23 cellular contexts compared by ENCODE assay signal in genomic region chr16:47660540-47660939, GRCh38.
DNase-seq lines count a peak whose midpoint lies in the region; ATAC-seq, FAIRE-seq and TF ChIP-seq lines count a peak whose summit lies in the region.
"Had no signal": no experiment of that assay in that cellular context is flagged by ENCODE, and none has a peak within 500 bp of the region (broad histone marks: within the 10 kb centered on the region; RNA-seq: fewer than 3 reads in every experiment).

No MANE protein-coding gene starts in this region.

- H2AFZ ChIP-seq in OCI-LY1 (ENCODE audit: low read length): no peak overlapping the region
- H2AFZ ChIP-seq in H1 (ENCODE audit: low read length): no peak overlapping the region
- H2AFZ ChIP-seq: GM23248, PC-9 had no signal

- H3K4me2 ChIP-seq in OCI-LY1 (ENCODE audit: low read length) (no peak overlapping the region), H1 (ENCODE audit: insufficient read depth in 1 of 2, low read depth in 2 of 2, low read length in 2 of 2) (no peak overlapping the region)
- H3K4me2 ChIP-seq: PC-9 had no signal

- H3K56ac ChIP-seq in H1 (replicated peaks; ENCODE audit: insufficient read length, low read depth, low read length): no peak overlapping the region

- H3K36me3 ChIP-seq in OCI-LY1 (ENCODE audit: insufficient read depth, low read length): peaks cover 18% of the 10 kb centered on the region; the same call in 1 of the 2 replicates
- peaks cover 0 to 4% (median 0%) of the 10 kb centered on the region in 4 experiments; a peak in 1 of 8 replicates for H3K36me3 ChIP-seq in H1 (ENCODE audit: control insufficient read depth in 2 of 4, insufficient read depth in 4 of 4, low read length in 3 of 4)
- peaks cover 14% of the 10 kb centered on the region for H3K36me3 ChIP-seq in HAP-1 (replicated peaks)
- peaks cover 3 to 4% of the 10 kb centered on the region in 2 donors for H3K36me3 ChIP-seq in aorta (ENCODE audit: control insufficient read depth in 1 of 2, insufficient read depth in 2 of 2, low read length in 1 of 2)
- peaks cover 4 to 56% (median 16%) of the 10 kb centered on the region in 4 donors for H3K36me3 ChIP-seq in sigmoid colon
- H3K36me3 ChIP-seq: SJCRH30 had no signal

- in situ Hi-C loops in HAP-1 (cut with MboI; ENCODE audit: low sequenced_read_pairs): no loop called here

- no peak overlapping the region for H4K5ac ChIP-seq in H1 (ENCODE audit: insufficient read length, low read depth, low read length)

- H3K79me1 ChIP-seq in H1 (ENCODE audit: low read depth, low read length): no peaks in the 10 kb centered on the region

- no peak overlapping the region for H3K4me3 ChIP-seq in OCI-LY1 (ENCODE audit: low read depth, low read length, poor library complexity, severe bottlenecking)
- no peak overlapping the region for H3K4me3 ChIP-seq in H1 (ENCODE audit: extremely low read depth in 1 of 4, insufficient read depth in 2 of 4, low read depth in 3 of 4, low read length in 4 of 4)
- H3K4me3 ChIP-seq in HAP-1: no peak overlapping the region
- H3K4me3 ChIP-seq in aorta (ENCODE audit: low read length in 2 of 2): no peak overlapping the region
- H3K4me3 ChIP-seq in sigmoid colon: no peak overlapping the region
- H3K4me3 ChIP-seq: GM12878, GM23248, PC-9, SJCRH30 had no signal

- H2BK120ac ChIP-seq in H1 (replicated peaks; ENCODE audit: low read depth, low read length): no peak overlapping the region

- TF ChIP-seq POLR2A in H1 (IDR thresholded peaks at IDR 0.05; ENCODE audit: control extremely low read depth in 1 of 2, low read depth in 2 of 2, low read length in 2 of 2): no peak
- no peak for TF ChIP-seq POLR2A in sigmoid colon (IDR thresholded peaks at IDR 0.05)

- H3K9me3 ChIP-seq in OCI-LY1 (ENCODE audit: low read length) (no peaks in the 10 kb centered on the region), H1 (ENCODE audit: insufficient read depth in 2 of 2, low read depth in 1 of 2, low read length in 1 of 2) (no peaks in the 10 kb centered on the region), HAP-1 (no peaks in the 10 kb centered on the region), aorta (ENCODE audit: control insufficient read depth, low read length) (no peaks in the 10 kb centered on the region), sigmoid colon (no peaks in the 10 kb centered on the region)
- H3K9me3 ChIP-seq: BE2C, SJCRH30 had no signal

- H2BK12ac ChIP-seq in H1 (ENCODE audit: low read depth, low read length): no peak overlapping the region

- no peak overlapping the region for H3K14ac ChIP-seq in H1 (ENCODE audit: insufficient read length)

- H3K27me3 ChIP-seq in OCI-LY1 (ENCODE audit: insufficient read depth, low read length): no peaks in the 10 kb centered on the region
- no peaks in the 10 kb centered on the region for H3K27me3 ChIP-seq in H1 (replicated peaks in 1 of 4; ENCODE audit: control insufficient read depth in 3 of 4, extremely low read depth in 1 of 4, insufficient read depth in 3 of 4, low read length in 3 of 4)
- H3K27me3 ChIP-seq in HAP-1 (ENCODE audit: low read depth): no peaks in the 10 kb centered on the region
- no peaks in the 10 kb centered on the region for H3K27me3 ChIP-seq in aorta (ENCODE audit: control insufficient read depth in 1 of 2, insufficient read depth in 2 of 2, low read length in 1 of 2)
- H3K27me3 ChIP-seq in sigmoid colon: no peaks in the 10 kb centered on the region
- H3K27me3 ChIP-seq: BE2C, SJCRH30 had no signal

- no peak overlapping the region for H2BK20ac ChIP-seq in H1 (ENCODE audit: low read length)

- H3K27ac ChIP-seq in OCI-LY1 (ENCODE audit: low read depth, low read length, poor library complexity, severe bottlenecking) (no peak overlapping the region), H1 (ENCODE audit: low read depth, low read length) (no peak overlapping the region), aorta (ENCODE audit: low read depth in 1 of 2, low read length in 2 of 2) (no peak overlapping the region), sigmoid colon (no peak overlapping the region)
- H3K27ac ChIP-seq: GM23248, PC-9, SJCRH30 had no signal

- H3K4me1 ChIP-seq in OCI-LY1 (ENCODE audit: insufficient read depth, low read length, severe bottlenecking) (no peaks in the 10 kb centered on the region), H1 (replicated peaks in 1 of 4; ENCODE audit: control insufficient read depth in 3 of 4, insufficient read depth in 4 of 4, low read length in 3 of 4) (no peaks in the 10 kb centered on the region), HAP-1 (no peaks in the 10 kb centered on the region), aorta (ENCODE audit: control insufficient read depth in 1 of 2, insufficient read depth in 2 of 2, low read length in 2 of 2) (no peaks in the 10 kb centered on the region), sigmoid colon (no peaks in the 10 kb centered on the region)
- H3K4me1 ChIP-seq: BE2C, SJCRH30 had no signal

- DNase-seq in NCI-H1694 treated with DMSO at 0.1 percent for 48 hours (lab: John Stamatoyannopoulos, UW): peak; percentile 5
- no peak for DNase-seq in NCI-H1694 (lab: John Stamatoyannopoulos, UW)
- no peak for DNase-seq in H1 (ENCODE audit: low read depth in 1 of 2, low spot score in 2 of 2)
- no peak for DNase-seq in RPMI8226
- no peak for DNase-seq in HAP-1 (ENCODE audit: low spot score in 2 of 2)
- DNase-seq in aorta: no peak
- no peak for DNase-seq in sigmoid colon
- DNase-seq: BE2C; CD4-positive, CD25-positive, alpha-beta regulatory T cell; COR-L47; DMS153; GDM1; GM23248; HFFc6; KG1; NCI-H1105; NCI-H226; NCI-H524; NCI-H82; PC-9; SJCRH30 had no signal

- CTCF ChIA-PET in H1 (lab: Charles Lee; ENCODE audit: partially characterized antibody): no interaction called here

- no peaks in the 10 kb centered on the region for H4K20me1 ChIP-seq in OCI-LY1 (ENCODE audit: insufficient read depth, low read length)
- no peaks in the 10 kb centered on the region for H4K20me1 ChIP-seq in H1 (replicated peaks in 1 of 2; ENCODE audit: control insufficient read depth in 1 of 2, insufficient read depth in 2 of 2, low read length in 2 of 2)

- no peaks in the 10 kb centered on the region for H3K9me2 ChIP-seq in OCI-LY1 (ENCODE audit: low read depth, low read length)

- WGBS in H1 (ENCODE audit: extremely low coverage in 1 of 2, insufficient coverage in 1 of 2, insufficient read length in 1 of 2, insufficient replicate concordance in 2 of 2, low coverage in 1 of 2, low lambda C conversion rate in 2 of 2, missing lambda C conversion rate in 1 of 2), 2 experiments: 81% methylated on average over 4 of the region's 4 CpGs; no CpG with 5 or more reads in 1 of the 2 experiments
- 86 to 92% methylated on average over 4 of the region's 4 CpGs for WGBS in aorta, 2 donors
- WGBS in sigmoid colon, 2 donors: 93 to 95% methylated on average over 4 of the region's 4 CpGs

- H3K18ac ChIP-seq in H1 (ENCODE audit: extremely low read depth, low read length): no peak overlapping the region

- intact Hi-C loops in aorta (cut with DNase I) (no loop called here), sigmoid colon (cut with DNase I) (no loop called here)

- peak; percentile 33 to 46 for TF ChIP-seq RAD21 in H1 (IDR thresholded peaks at IDR 0.05 in 1 of 2, conservative IDR thresholded peaks at IDR 0.05 in 1 of 2; ENCODE audit: low read depth in 2 of 2, low read length in 2 of 2)

- no peak overlapping the region for H3K23ac ChIP-seq in H1 (ENCODE audit: insufficient read length)

- TF ChIP-seq EP300 in H1 (IDR thresholded peaks at IDR 0.05; ENCODE audit: borderline replicate concordance in 1 of 2, low read depth in 2 of 2, low read length in 2 of 2): no peak
- TF ChIP-seq EP300 in sigmoid colon (IDR thresholded peaks at IDR 0.05): no peak

- POLR2A ChIA-PET in H1 (lab: Charles Lee; ENCODE audit: partially characterized antibody): no interaction called here

- no peaks in the 10 kb centered on the region for H3K23me2 ChIP-seq in H1 (ENCODE audit: low read depth, low read length)

- H3K79me2 ChIP-seq in OCI-LY1 (ENCODE audit: insufficient read depth, low read length): no peaks in the 10 kb centered on the region
- H3K79me2 ChIP-seq in H1 (ENCODE audit: control insufficient read depth in 1 of 2, insufficient read depth in 2 of 2, low read length in 2 of 2): no peaks in the 10 kb centered on the region

- TF ChIP-seq CTCF in OCI-LY1 (IDR thresholded peaks at IDR 0.05; ENCODE audit: low read length) (peak; percentile 30; the same call in 1 of the 2 replicates), H1 (IDR thresholded peaks at IDR 0.05; ENCODE audit: control extremely low read depth in 1 of 3, insufficient read depth in 1 of 3, low read depth in 1 of 3, low read length in 3 of 3) (peak in 2 of 3 experiments; percentile 14 to 35; a peak in 3 of 4 replicates), sigmoid colon (IDR thresholded peaks at IDR 0.05) (no peak)

- H3F3A ChIP-seq in OCI-LY1 (ENCODE audit: insufficient read depth, low read length): no peaks in the 10 kb centered on the region

- peak; percentile 42 for FAIRE-seq in H1 (lab: Jason Lieb, UNC)
- FAIRE-seq: GM12878 had no signal

- H2AK5ac ChIP-seq in H1 (ENCODE audit: low read depth, low read length): no peak overlapping the region

- H3K4ac ChIP-seq in H1 (replicated peaks; ENCODE audit: insufficient read length, low read depth, low read length): no peak overlapping the region

- no peak for ATAC-seq in aorta (ENCODE audit: low FRiP score)
- ATAC-seq: GM12878 had no signal

- H2BK15ac ChIP-seq in H1 (ENCODE audit: low read length): no peak overlapping the region

- H3K9ac ChIP-seq in OCI-LY1 (ENCODE audit: low read length) (no peak overlapping the region), H1 (replicated peaks in 1 of 4; ENCODE audit: extremely low read depth in 1 of 4, low read depth in 3 of 4, low read length in 3 of 4) (no peak overlapping the region)
- H3K9ac ChIP-seq: GM23248 had no signal

- no peak overlapping the region for H2BK5ac ChIP-seq in H1 (ENCODE audit: low read depth, low read length)

- H4K91ac ChIP-seq in H1 (replicated peaks; ENCODE audit: insufficient read length, low read length): no peak overlapping the region

- H4K8ac ChIP-seq in H1 (ENCODE audit: extremely low read depth, insufficient read depth, low read length): no peak overlapping the region

TF ChIP-seq in H1, 55 proteins besides CTCF, POLR2A, EP300 and RAD21:
- TF ChIP-seq RBBP5 (IDR thresholded peaks at IDR 0.05; ENCODE audit: borderline replicate concordance, low read depth, low read length): no peak
- TF ChIP-seq RNF2 (IDR thresholded peaks at IDR 0.05; ENCODE audit: borderline replicate concordance, low read depth, low read length, missing control alignments, poor library complexity, severe bottlenecking): no peak
- TF ChIP-seq ZNF274 (IDR thresholded peaks at IDR 0.05; ENCODE audit: borderline replicate concordance, extremely low read depth, low read length): no peak

Comparison
In these comparisons a context has a peak if more than half of its experiments do, and no peak if none do; other contexts are left out.
1. CTCF ChIP-seq: peak in OCI-LY1 (single experiment) and H1 (2 of 3); none in sigmoid colon (0 of 4).